In genomic region chr11:47552086-47552580, GRCh38 we compare ENCODE assay signal across 8 cellular contexts. TPM values are rescaled to one million over a fixed set of nuclear protein-coding genes. Genes with fewer than 3 reads are reported as not detected.
DNase-seq lines count a peak whose midpoint lies in the region; ATAC-seq and TF ChIP-seq lines count a peak whose summit lies in the region.

No MANE protein-coding gene starts in this region.

- peaks cover 14% of the 10 kb centered on the region; the same call in 1 of the 2 replicates for H3K36me3 ChIP-seq in HUES6 (ENCODE audit: control insufficient read depth, insufficient read depth, low read length)

- POLR2A ChIA-PET in activated CD4-positive, alpha-beta T cell treated with anti-CD3 and anti-CD28 coated beads, Interleukin-2, amount 10 ng/mL, durations not matched to agents 7 days and 5 days (lab: Charles Lee), result interaction anchor here (0.6 to 0.8 kb wide), 3 partner anchors 16 to 30 kb away, joined by 3 to 6 read pairs (median 6); no protein-coding TSS in a partner anchor

- intact Hi-C loops in Right ventricle myocardium inferior (cut with DNase I) (loop anchor here (2.0 to 10.0 kb wide), 4 partner anchors 35 to 177 kb away; partner anchors contain the start of genes PSMC3 and SPI1), cardiac septum (cut with DNase I) (loop anchor here (5.0 kb wide), 2 partner anchors 45 to 85 kb away; no protein-coding TSS in a partner anchor)

- H3K27me3 ChIP-seq in HUES6 (ENCODE audit: control insufficient read depth, insufficient read depth, low read length), result no peaks in the 10 kb centered on the region

- no peaks in the 10 kb centered on the region for H3K9me3 Mint-ChIP-seq in activated CD4-positive, alpha-beta T cell treated with anti-CD3 and anti-CD28 coated beads, Interleukin-2, amount 10 ng/mL, durations not matched to agents 7 days and 5 days
- H3K9me3 Mint-ChIP-seq in nephron, result no peaks in the 10 kb centered on the region

- H3K9ac ChIP-seq in HUES6 (ENCODE audit: low read length), result peak overlapping the region; percentile 97

- H3K4me1 Mint-ChIP-seq in activated CD4-positive, alpha-beta T cell treated with anti-CD3 and anti-CD28 coated beads, Interleukin-2, amount 10 ng/mL, durations not matched to agents 7 days and 5 days, result peaks cover 46% of the 10 kb centered on the region
- H3K4me1 Mint-ChIP-seq in nephron, result peaks cover 29% of the 10 kb centered on the region

- H3K9me3 ChIP-seq in HUES6 (ENCODE audit: control insufficient read depth, insufficient read depth, low read depth, low read length), result no peaks in the 10 kb centered on the region

- peak; percentile 3 for ATAC-seq in Right ventricle myocardium inferior
- ATAC-seq in HG03108 (IDR thresholded peaks at IDR 0.05; ENCODE audit: unreplicated experiment), result no peak
- ATAC-seq in HG03175 (IDR thresholded peaks at IDR 0.05; ENCODE audit: unreplicated experiment), result no peak

- H3K27me3 Mint-ChIP-seq in activated CD4-positive, alpha-beta T cell treated with anti-CD3 and anti-CD28 coated beads, Interleukin-2, amount 10 ng/mL, durations not matched to agents 7 days and 5 days, result no peaks in the 10 kb centered on the region
- H3K27me3 Mint-ChIP-seq in nephron (ENCODE audit: low read depth), result no peaks in the 10 kb centered on the region

- peaks cover 26% of the 10 kb centered on the region for H3K36me3 Mint-ChIP-seq in activated CD4-positive, alpha-beta T cell treated with anti-CD3 and anti-CD28 coated beads, Interleukin-2, amount 10 ng/mL, durations not matched to agents 7 days and 5 days (ENCODE audit: low read depth)
- peaks cover 19% of the 10 kb centered on the region for H3K36me3 Mint-ChIP-seq in nephron (ENCODE audit: low read depth)

- H3K4me3 ChIP-seq in HUES6 (ENCODE audit: low read depth, low read length) (peak overlapping the region; percentile 97), fibroblast of mammary gland (ENCODE audit: control insufficient read depth, low read depth, low read length) (peak overlapping the region; percentile 96)

- H3K4me1 ChIP-seq in HUES6 (ENCODE audit: control insufficient read depth, insufficient read depth, low read length), result peaks cover 10% of the 10 kb centered on the region

- DNase-seq in Right ventricle myocardium inferior (ENCODE audit: missing footprints) (no peak), cardiac septum (ENCODE audit: low spot score) (no peak), fibroblast of mammary gland (ENCODE audit: low read depth) (peak; percentile 47)
- peak; percentile 27 for DNase-seq in activated CD4-positive, alpha-beta T cell treated with anti-CD3 and anti-CD28 coated beads, Interleukin-2, amount 10 ng/mL, durations not matched to agents 7 days and 5 days

- TF ChIP-seq CTCF in fibroblast of mammary gland (conservative IDR thresholded peaks at IDR 0.05; ENCODE audit: control insufficient read depth, insufficient read depth, low read depth, low read length) (no peak), nephron (IDR thresholded peaks at IDR 0.05; ENCODE audit: unreplicated experiment in 3 of 3) (no peak)

- H3K4me3 Mint-ChIP-seq in activated CD4-positive, alpha-beta T cell treated with anti-CD3 and anti-CD28 coated beads, Interleukin-2, amount 10 ng/mL, durations not matched to agents 7 days and 5 days, result peak overlapping the region; percentile 97
- peak overlapping the region; percentile 99 to 100 (median 99) for H3K4me3 Mint-ChIP-seq in nephron

- CTCF ChIA-PET in activated CD4-positive, alpha-beta T cell treated with anti-CD3 and anti-CD28 coated beads, Interleukin-2, amount 10 ng/mL, durations not matched to agents 7 days and 5 days (lab: Charles Lee), result interaction anchor here (0.7 to 3.6 kb wide), 11 partner anchors 9 to 58 kb away, joined by 3 to 35 read pairs (median 4); partner anchors contain the start of genes KBTBD4 and NDUFS3

- peak overlapping the region; percentile 89 for H3K27ac ChIP-seq in HUES6 (ENCODE audit: low read depth, low read length)

- H3K27ac Mint-ChIP-seq in activated CD4-positive, alpha-beta T cell treated with anti-CD3 and anti-CD28 coated beads, Interleukin-2, amount 10 ng/mL, durations not matched to agents 7 days and 5 days, result peak overlapping the region; percentile 93
- peak overlapping the region; percentile 92 to 99 (median 97) for H3K27ac Mint-ChIP-seq in nephron

RNA-seq across cellular contexts. Expression of gene CELF1, which starts 0.8 kb away (rescaled TPM):
- 96.2 TPM for total RNA-seq in Right ventricle myocardium inferior
- total RNA-seq in cardiac septum, result 102 TPM
- 100 to 1,000 TPM; 102 to 105 TPM for total RNA-seq in activated CD4-positive, alpha-beta T cell treated with anti-CD3 and anti-CD28 coated beads, Interleukin-2, amount 10 ng/mL, durations not matched to agents 7 days and 5 days

RNA-seq across cellular contexts. Expression of gene PTPMT1, which starts 13.3 kb away (rescaled TPM):
- 22.5 TPM for total RNA-seq in Right ventricle myocardium inferior
- total RNA-seq in cardiac septum, result 18.7 TPM
- total RNA-seq in activated CD4-positive, alpha-beta T cell treated with anti-CD3 and anti-CD28 coated beads, Interleukin-2, amount 10 ng/mL, durations not matched to agents 7 days and 5 days, result 10 to 100 TPM; 34.2 to 40.5 TPM

RNA-seq across cellular contexts. Expression of gene KBTBD4, which starts 26.6 kb away (rescaled TPM):
- total RNA-seq in Right ventricle myocardium inferior (13.1 TPM), cardiac septum (14.3 TPM)
- total RNA-seq in activated CD4-positive, alpha-beta T cell treated with anti-CD3 and anti-CD28 coated beads, Interleukin-2, amount 10 ng/mL, durations not matched to agents 7 days and 5 days, result 10 to 100 TPM; 17.2 to 20.3 TPM

RNA-seq across cellular contexts. Expression of gene NDUFS3, which starts 26.7 kb away (rescaled TPM):
- total RNA-seq in Right ventricle myocardium inferior (342 TPM), cardiac septum (234 TPM)
- 100 to 1,000 TPM; 105 to 110 TPM for total RNA-seq in activated CD4-positive, alpha-beta T cell treated with anti-CD3 and anti-CD28 coated beads, Interleukin-2, amount 10 ng/mL, durations not matched to agents 7 days and 5 days

RNA-seq across cellular contexts. Expression of gene FAM180B, which starts 34.3 kb away (rescaled TPM):
- total RNA-seq in Right ventricle myocardium inferior, result 0.22 TPM
- total RNA-seq in cardiac septum, result not detected
- under 1 TPM in 1 of 2 experiments, not detected in 1; 0.25 TPM for total RNA-seq in activated CD4-positive, alpha-beta T cell treated with anti-CD3 and anti-CD28 coated beads, Interleukin-2, amount 10 ng/mL, durations not matched to agents 7 days and 5 days

Comparison
In these comparisons a context has a peak if more than half of its experiments do, and no peak if none do; other contexts are left out.
1. DNase-seq: peak in activated CD4-positive, alpha-beta T cell treated with anti-CD3 and anti-CD28 coated beads, Interleukin-2, amount 10 ng/mL, durations not matched to agents 7 days and 5 days (single experiment) and fibroblast of mammary gland (single experiment); none in Right ventricle myocardium inferior (single experiment) and cardiac septum (single experiment).